ENCODE assay signal across 8 cellular contexts in genomic region chr7:65269150-65269856, GRCh38.
A peak's percentile ranks its signal among the peaks of the same experiment; 100 is the strongest.
DNase-seq lines count a peak whose midpoint lies in the region; ATAC-seq, FAIRE-seq and TF ChIP-seq lines count a peak whose summit lies in the region.

No MANE protein-coding gene starts in this region.

- H3K27ac Mint-ChIP-seq in CD8-positive, alpha-beta memory T cell, result no peak overlapping the region

- peak overlapping the region; percentile 40 to 85 (median 78) for H3K4me3 Mint-ChIP-seq in CD8-positive, alpha-beta memory T cell

- TF ChIP-seq POLR2A in GM12891 (IDR thresholded peaks at IDR 0.05; ENCODE audit: low read depth, low read length), result no peak

- H3K9me3 ChIP-seq in CD8-positive, alpha-beta memory T cell (ENCODE audit: low read length), result no peaks in the 10 kb centered on the region
- no peaks in the 10 kb centered on the region for H3K9me3 ChIP-seq in skeletal muscle satellite cell (replicated peaks; ENCODE audit: low read length)

- H3K4me3 ChIP-seq in CD8-positive, alpha-beta memory T cell (ENCODE audit: low read length), result peak overlapping the region; percentile 34
- peak overlapping the region; percentile 77 for H3K4me3 ChIP-seq in skeletal muscle satellite cell (ENCODE audit: low read length)

- ATAC-seq in HG03354 (IDR thresholded peaks at IDR 0.05; ENCODE audit: poor library complexity, severe bottlenecking, unreplicated experiment), result peak; percentile 98

- H3K27ac ChIP-seq in CD8-positive, alpha-beta memory T cell (ENCODE audit: low read depth, low read length), result no peak overlapping the region

- H3K27me3 ChIP-seq in CD8-positive, alpha-beta memory T cell (ENCODE audit: insufficient read depth, low read length, poor library complexity, severe bottlenecking), result peaks cover 3% of the 10 kb centered on the region
- no peaks in the 10 kb centered on the region for H3K27me3 ChIP-seq in skeletal muscle satellite cell (ENCODE audit: control insufficient read depth, insufficient read depth, low read length)

- peak overlapping the region; percentile 80 for H3K4me2 ChIP-seq in skeletal muscle satellite cell (ENCODE audit: low read length)

- H3K27me3 Mint-ChIP-seq in CD8-positive, alpha-beta memory T cell, result peaks cover 29 to 59% of the 10 kb centered on the region in 2 donors

- FAIRE-seq in GM12891 (lab: Jason Lieb, UNC), result no peak

- H3K4me1 Mint-ChIP-seq in CD8-positive, alpha-beta memory T cell, result peaks cover 8 to 17% (median 12%) of the 10 kb centered on the region in 3 donors

- H3K4me1 ChIP-seq in CD8-positive, alpha-beta memory T cell (ENCODE audit: insufficient read depth, low read length), result no peaks in the 10 kb centered on the region
- no peaks in the 10 kb centered on the region for H3K4me1 ChIP-seq in skeletal muscle satellite cell (ENCODE audit: control insufficient read depth, insufficient read depth, low read length)

- DNase-seq in CD8-positive, alpha-beta memory T cell, result no peak
- DNase-seq in GM19238 (ENCODE audit: insufficient read length, low spot score) (peak; percentile 48), NCI-H526 treated with DMSO at 0.1 percent for 48 hours (lab: John Stamatoyannopoulos, UW) (peak; percentile 94), iPS DF 19.7 (ENCODE audit: low read depth, low spot score) (peak; percentile 94), GM12891 (ENCODE audit: insufficient read length, low spot score) (no peak)
- DNase-seq in activated naive CD4-positive, alpha-beta T cell treated with anti-CD3 and anti-CD28 coated beads, Interleukin-2, amount 50 U/mL, for 16 hours, result peak; percentile 26

- H3K36me3 Mint-ChIP-seq in CD8-positive, alpha-beta memory T cell, result no peaks in the 10 kb centered on the region

- peak overlapping the region; percentile 56 for H3K9ac ChIP-seq in skeletal muscle satellite cell (ENCODE audit: low read depth, low read length)

- POLR2A ChIA-PET in CD8-positive, alpha-beta memory T cell (lab: Charles Lee), result no interaction called here

- no peaks in the 10 kb centered on the region for H3K36me3 ChIP-seq in CD8-positive, alpha-beta memory T cell (ENCODE audit: insufficient read depth, low read length)
- no peaks in the 10 kb centered on the region for H3K36me3 ChIP-seq in skeletal muscle satellite cell (ENCODE audit: insufficient read depth, low read length)

- CTCF ChIA-PET in CD8-positive, alpha-beta memory T cell (lab: Charles Lee), result no interaction called here

- peaks cover 3 to 17% (median 4%) of the 10 kb centered on the region in 5 donors for H3K9me3 Mint-ChIP-seq in CD8-positive, alpha-beta memory T cell

TF ChIP-seq in GM12891, 5 proteins besides CTCF, POLR2A, EP300 and RAD21:
- TF ChIP-seq PAX5 (IDR thresholded peaks at IDR 0.05; ENCODE audit: insufficient read depth, low read length, severe bottlenecking) (no peak), POLR2AphosphoS5 (IDR thresholded peaks at IDR 0.05; ENCODE audit: low read depth, low read length) (no peak), POU2F2 (IDR thresholded peaks at IDR 0.05; ENCODE audit: low read depth, low read length) (no peak), SPI1 (IDR thresholded peaks at IDR 0.05; ENCODE audit: low read depth, low read length) (no peak), TAF1 (IDR thresholded peaks at IDR 0.05; ENCODE audit: low read depth, low read length) (no peak)

Comparison
In these comparisons a context has a peak if more than half of its experiments do, and no peak if none do; other contexts are left out.
1. DNase-seq: peak in GM19238 (single experiment), NCI-H526 treated with DMSO at 0.1 percent for 48 hours (single experiment), activated naive CD4-positive, alpha-beta T cell treated with anti-CD3 and anti-CD28 coated beads, Interleukin-2, amount 50 U/mL, for 16 hours (single experiment) and iPS DF 19.7 (single experiment); none in CD8-positive, alpha-beta memory T cell (0 of 5) and GM12891 (single experiment).